In genomic region chr16:66858740-66859396, GRCh38 we compare ENCODE assay signal across 11 cellular contexts. TPM values are rescaled to one million over a fixed set of nuclear protein-coding genes. Genes with fewer than 3 reads are reported as not detected.
DNase-seq lines count a peak whose midpoint lies in the region; ATAC-seq and TF ChIP-seq lines count a peak whose summit lies in the region.
"Had no signal": no experiment of that assay in that cellular context is flagged by ENCODE, and none has a peak within 500 bp of the region (broad histone marks: within the 10 kb centered on the region; RNA-seq: fewer than 3 reads in every experiment).

No MANE protein-coding gene starts in this region.

- H3K4me3 Mint-ChIP-seq in HFFc6: no peak overlapping the region
- H3K4me3 Mint-ChIP-seq in activated CD8-positive, alpha-beta T cell treated with anti-CD3 and anti-CD28 coated beads for 36 hours: no peak overlapping the region
- H3K4me3 Mint-ChIP-seq: activated naive CD4-positive, alpha-beta T cell treated with anti-CD3 and anti-CD28 coated beads, Interleukin-2, amount 50 U/mL, for 24 hours; stimulated activated naive CD8-positive, alpha-beta T cell treated with anti-CD3 and anti-CD28 coated beads, Interleukin-15, amount 100 ng/mL, for 72 hours had no signal

- H3K9me3 Mint-ChIP-seq in HFFc6: no peaks in the 10 kb centered on the region
- H3K9me3 Mint-ChIP-seq in activated CD8-positive, alpha-beta T cell treated with anti-CD3 and anti-CD28 coated beads for 36 hours: no peaks in the 10 kb centered on the region
- H3K9me3 Mint-ChIP-seq: activated naive CD4-positive, alpha-beta T cell treated with anti-CD3 and anti-CD28 coated beads, Interleukin-2, amount 50 U/mL, for 24 hours; stimulated activated naive CD8-positive, alpha-beta T cell treated with anti-CD3 and anti-CD28 coated beads, Interleukin-15, amount 100 ng/mL, for 72 hours had no signal

- H3K4me3 ChIP-seq in SJCRH30 (no peak overlapping the region), right atrium auricular region (no peak overlapping the region)
- H3K4me3 ChIP-seq: pancreas had no signal

- H3K27ac Mint-ChIP-seq in HFFc6: no peak overlapping the region
- no peak overlapping the region for H3K27ac Mint-ChIP-seq in activated CD8-positive, alpha-beta T cell treated with anti-CD3 and anti-CD28 coated beads for 36 hours
- H3K27ac Mint-ChIP-seq: activated naive CD4-positive, alpha-beta T cell treated with anti-CD3 and anti-CD28 coated beads, Interleukin-2, amount 50 U/mL, for 24 hours; stimulated activated naive CD8-positive, alpha-beta T cell treated with anti-CD3 and anti-CD28 coated beads, Interleukin-15, amount 100 ng/mL, for 72 hours had no signal

- no peaks in the 10 kb centered on the region for H3K36me3 Mint-ChIP-seq in HFFc6 (ENCODE audit: low read depth)
- no peaks in the 10 kb centered on the region for H3K36me3 Mint-ChIP-seq in activated CD8-positive, alpha-beta T cell treated with anti-CD3 and anti-CD28 coated beads for 36 hours (ENCODE audit: low read depth)
- H3K36me3 Mint-ChIP-seq: activated naive CD4-positive, alpha-beta T cell treated with anti-CD3 and anti-CD28 coated beads, Interleukin-2, amount 50 U/mL, for 24 hours had no signal

- intact Hi-C loops in activated CD8-positive, alpha-beta T cell treated with anti-CD3 and anti-CD28 coated beads for 36 hours (cut with micrococcal nuclease): no loop called here

- H3K4me1 Mint-ChIP-seq in HFFc6 (ENCODE audit: low read depth): peaks cover 7% of the 10 kb centered on the region
- H3K4me1 Mint-ChIP-seq in activated CD8-positive, alpha-beta T cell treated with anti-CD3 and anti-CD28 coated beads for 36 hours (ENCODE audit: low read depth): no peaks in the 10 kb centered on the region
- H3K4me1 Mint-ChIP-seq: activated naive CD4-positive, alpha-beta T cell treated with anti-CD3 and anti-CD28 coated beads, Interleukin-2, amount 50 U/mL, for 24 hours; stimulated activated naive CD8-positive, alpha-beta T cell treated with anti-CD3 and anti-CD28 coated beads, Interleukin-15, amount 100 ng/mL, for 72 hours had no signal

- H3K27ac ChIP-seq in SJCRH30 (no peak overlapping the region), right atrium auricular region (no peak overlapping the region)
- H3K27ac ChIP-seq: pancreas had no signal

- peaks cover 3% of the 10 kb centered on the region; the same call in 1 of the 2 replicates for H3K27me3 Mint-ChIP-seq in HFFc6 (ENCODE audit: insufficient read depth)
- no peaks in the 10 kb centered on the region for H3K27me3 Mint-ChIP-seq in activated CD8-positive, alpha-beta T cell treated with anti-CD3 and anti-CD28 coated beads for 36 hours
- H3K27me3 Mint-ChIP-seq: activated naive CD4-positive, alpha-beta T cell treated with anti-CD3 and anti-CD28 coated beads, Interleukin-2, amount 50 U/mL, for 24 hours; stimulated activated naive CD8-positive, alpha-beta T cell treated with anti-CD3 and anti-CD28 coated beads, Interleukin-15, amount 100 ng/mL, for 72 hours had no signal

- DNase-seq in AG08395 (ENCODE audit: low spot score): peak; percentile 85
- peak; percentile 72 for DNase-seq in HFFc6
- DNase-seq in SJCRH30: peak; percentile 78 to 84
- peak; percentile 64 for DNase-seq in right atrium auricular region (ENCODE audit: low spot score)
- no peak for DNase-seq in activated CD8-positive, alpha-beta T cell treated with anti-CD3 and anti-CD28 coated beads for 36 hours
- no peak for DNase-seq in NCI-H2171 (lab: John Stamatoyannopoulos, UW)
- DNase-seq in activated effector memory CD4-positive, alpha-beta T cell treated with Interleukin-2 at 50 U/mL for 16 hours: no peak
- DNase-seq: stimulated activated naive CD8-positive, alpha-beta T cell treated with anti-CD3 and anti-CD28 coated beads, Interleukin-15, amount 100 ng/mL, for 72 hours had no signal

- H3K36me3 ChIP-seq in SJCRH30 (no peaks in the 10 kb centered on the region), right atrium auricular region (no peaks in the 10 kb centered on the region)
- H3K36me3 ChIP-seq: pancreas had no signal

- CTCF ChIA-PET in activated CD8-positive, alpha-beta T cell treated with anti-CD3 and anti-CD28 coated beads for 36 hours (lab: Charles Lee): interaction anchor here (6.2 to 12.6 kb wide), 3 partner anchors 9 to 32 kb away, joined by 40 to 214 read pairs (median 48); partner anchors contain the start of gene NAE1

- TF ChIP-seq CTCF in HFFc6 (IDR thresholded peaks at IDR 0.05) (no peak), right atrium auricular region (IDR thresholded peaks at IDR 0.05) (no peak)
- TF ChIP-seq CTCF in activated CD8-positive, alpha-beta T cell treated with anti-CD3 and anti-CD28 coated beads for 36 hours (IDR thresholded peaks at IDR 0.05): no peak

- H3K27me3 ChIP-seq in SJCRH30 (no peaks in the 10 kb centered on the region), right atrium auricular region (no peaks in the 10 kb centered on the region)
- H3K27me3 ChIP-seq: pancreas had no signal

- H3K4me1 ChIP-seq in SJCRH30 (peaks cover 5% of the 10 kb centered on the region), right atrium auricular region (peaks cover 0 to 7% of the 10 kb centered on the region in 2 donors)
- H3K4me1 ChIP-seq: pancreas had no signal

- H3K9me3 ChIP-seq in SJCRH30 (replicated peaks) (no peaks in the 10 kb centered on the region), right atrium auricular region (no peaks in the 10 kb centered on the region)
- H3K9me3 ChIP-seq: pancreas had no signal

- POLR2A ChIA-PET in activated CD8-positive, alpha-beta T cell treated with anti-CD3 and anti-CD28 coated beads for 36 hours (lab: Charles Lee): no interaction called here

- no peak for ATAC-seq in activated CD8-positive, alpha-beta T cell treated with anti-CD3 and anti-CD28 coated beads for 36 hours
- ATAC-seq in HG03039 (IDR thresholded peaks at IDR 0.05; ENCODE audit: unreplicated experiment): no peak
- ATAC-seq: stimulated activated naive CD8-positive, alpha-beta T cell treated with anti-CD3 and anti-CD28 coated beads, Interleukin-15, amount 100 ng/mL, for 72 hours had no signal

RNA-seq across cellular contexts. Expression of gene CA7, which starts 14.7 kb away (rescaled TPM):
- total RNA-seq in HFFc6 (2021; fragmentation: NEBNext Ultra II Directional; extraction: Animal tissue kit (Norgen Biotek cat#: 25700)): not detected
- not detected in 2 replicates for total RNA-seq in SJCRH30 (2014; rRNA removed; shearing (Covaris generic))
- total RNA-seq in right atrium auricular region: not detected
- total RNA-seq in activated CD8-positive, alpha-beta T cell treated with anti-CD3 and anti-CD28 coated beads for 36 hours: under 1 TPM in 1 of 2 experiments, not detected in 1; 0.27 TPM
- total RNA-seq: pancreas had no signal

RNA-seq across cellular contexts. Expression of gene PDP2, which starts 21.4 kb away (rescaled TPM):
- total RNA-seq in HFFc6 (2021; fragmentation: NEBNext Ultra II Directional; extraction: Animal tissue kit (Norgen Biotek cat#: 25700)): 10 to 100 TPM; 12.8 to 17.7 (median 16.2) TPM
- 13.8 and 18.1 TPM in 2 replicates for total RNA-seq in SJCRH30 (2014; rRNA removed; shearing (Covaris generic))
- total RNA-seq in right atrium auricular region: 1 to 10 TPM; 1.7 to 3.4 TPM
- total RNA-seq in activated CD8-positive, alpha-beta T cell treated with anti-CD3 and anti-CD28 coated beads for 36 hours: 10 to 100 TPM; 31.2 to 38.1 TPM

RNA-seq across cellular contexts. Expression of gene NAE1, which starts 28.1 kb away (rescaled TPM):
- total RNA-seq in HFFc6 (2021; fragmentation: NEBNext Ultra II Directional; extraction: Animal tissue kit (Norgen Biotek cat#: 25700)): 10 to 100 TPM; 47.3 to 57.5 (median 53.8) TPM
- 168 and 195 TPM in 2 replicates for total RNA-seq in SJCRH30 (2014; rRNA removed; shearing (Covaris generic))
- 10 to 100 TPM; 25.6 to 27.3 TPM for total RNA-seq in right atrium auricular region
- 100 to 1,000 TPM; 115 to 123 TPM for total RNA-seq in activated CD8-positive, alpha-beta T cell treated with anti-CD3 and anti-CD28 coated beads for 36 hours

RNA-seq across cellular contexts. Expression of gene TERB1, which starts 57.5 kb away (rescaled TPM):
- not detected for total RNA-seq in HFFc6 (2021; fragmentation: NEBNext Ultra II Directional; extraction: Animal tissue kit (Norgen Biotek cat#: 25700))
- total RNA-seq in SJCRH30 (2014; rRNA removed; shearing (Covaris generic)): not detected in 2 replicates
- total RNA-seq in right atrium auricular region: not detected
- under 1 TPM in 1 of 2 experiments, not detected in 1; 0.14 TPM for total RNA-seq in activated CD8-positive, alpha-beta T cell treated with anti-CD3 and anti-CD28 coated beads for 36 hours
- total RNA-seq: pancreas had no signal

RNA-seq across cellular contexts. Expression of gene CDH16, which starts 59.8 kb away (rescaled TPM):
- under 1 TPM in 1 of 6 experiments, not detected in 5; 0.09 TPM for total RNA-seq in HFFc6 (2021; fragmentation: NEBNext Ultra II Directional; extraction: Animal tissue kit (Norgen Biotek cat#: 25700))
- total RNA-seq in SJCRH30 (2014; rRNA removed; shearing (Covaris generic)): not detected in 2 replicates
- 1 to 10 TPM in 1 of 2 donors, under 1 TPM in 1; 0.79 to 1.4 TPM for total RNA-seq in right atrium auricular region
- not detected for total RNA-seq in activated CD8-positive, alpha-beta T cell treated with anti-CD3 and anti-CD28 coated beads for 36 hours
- total RNA-seq: pancreas had no signal

Comparison
In these comparisons a context has a peak if more than half of its experiments do, and no peak if none do; other contexts are left out.
1. DNase-seq: peak in AG08395 (single experiment), HFFc6 (single experiment), SJCRH30 (2 of 2) and right atrium auricular region (single experiment); none in activated CD8-positive, alpha-beta T cell treated with anti-CD3 and anti-CD28 coated beads for 36 hours (single experiment), NCI-H2171 (single experiment) and activated effector memory CD4-positive, alpha-beta T cell treated with Interleukin-2 at 50 U/mL for 16 hours (single experiment).